In genomic region chr5:164518049-164518740, GRCh38 we compare ENCODE assay signal across 20 cellular contexts.
"Had no signal": no experiment of that assay in that cellular context is flagged by ENCODE, and none has a peak within 500 bp of the region (broad histone marks: within the 10 kb centered on the region; RNA-seq: fewer than 3 reads in every experiment).

No MANE protein-coding gene starts in this region.

- ATAC-seq: activated CD8-positive, alpha-beta T cell treated with anti-CD3 and anti-CD28 coated beads, Interleukin-2, amount 10 ng/mL, durations not matched to agents 7 days and 5 days; effector memory CD8-positive, alpha-beta T cell; WTC11 had no signal

- H3K9me3 ChIP-seq: ascending aorta, right atrium auricular region had no signal

- H3K27me3 ChIP-seq: ascending aorta, right atrium auricular region had no signal

- H3K36me3 ChIP-seq: ascending aorta, right atrium auricular region had no signal

- FAIRE-seq: bronchial epithelial cell had no signal

- DNase-seq: activated CD4-positive, alpha-beta T cell treated with anti-CD3 and anti-CD28 coated beads, Interleukin-2, amount 10 ng/mL, durations not matched to agents 24 days and 14 days; activated CD8-positive, alpha-beta memory T cell treated with anti-CD3 and anti-CD28 coated beads, Interleukin-2, amount 50 U/mL, for 4 hours; activated CD8-positive, alpha-beta T cell treated with anti-CD3 and anti-CD28 coated beads, Interleukin-2, amount 10 ng/mL, durations not matched to agents 7 days and 5 days; dermis blood vessel endothelial cell; effector memory CD8-positive, alpha-beta T cell; foreskin melanocyte; kidney glomerular epithelial cell; mesendoderm; occipital lobe; stimulated activated CD4-positive, alpha-beta T cell treated with anti-CD3 and anti-CD28 coated beads, Interleukin-15, amount 100 ng/mL, for 24 hours; stimulated activated CD4-positive, alpha-beta T cell treated with anti-CD3 and anti-CD28 coated beads, Interleukin-4, amount 100 ng/mL, for 1 hour; stimulated activated naive CD4-positive, alpha-beta T cell; substantia nigra; T-helper 9 cell; trophoblast cell had no signal

- H3K4me1 ChIP-seq: ascending aorta, right atrium auricular region had no signal

- H3K27ac ChIP-seq: ascending aorta, epithelial cell of prostate, right atrium auricular region had no signal

- H3K4me3 ChIP-seq: ascending aorta, right atrium auricular region had no signal
